22 cellular contexts compared by ENCODE assay signal in the genomic region with DNA sequence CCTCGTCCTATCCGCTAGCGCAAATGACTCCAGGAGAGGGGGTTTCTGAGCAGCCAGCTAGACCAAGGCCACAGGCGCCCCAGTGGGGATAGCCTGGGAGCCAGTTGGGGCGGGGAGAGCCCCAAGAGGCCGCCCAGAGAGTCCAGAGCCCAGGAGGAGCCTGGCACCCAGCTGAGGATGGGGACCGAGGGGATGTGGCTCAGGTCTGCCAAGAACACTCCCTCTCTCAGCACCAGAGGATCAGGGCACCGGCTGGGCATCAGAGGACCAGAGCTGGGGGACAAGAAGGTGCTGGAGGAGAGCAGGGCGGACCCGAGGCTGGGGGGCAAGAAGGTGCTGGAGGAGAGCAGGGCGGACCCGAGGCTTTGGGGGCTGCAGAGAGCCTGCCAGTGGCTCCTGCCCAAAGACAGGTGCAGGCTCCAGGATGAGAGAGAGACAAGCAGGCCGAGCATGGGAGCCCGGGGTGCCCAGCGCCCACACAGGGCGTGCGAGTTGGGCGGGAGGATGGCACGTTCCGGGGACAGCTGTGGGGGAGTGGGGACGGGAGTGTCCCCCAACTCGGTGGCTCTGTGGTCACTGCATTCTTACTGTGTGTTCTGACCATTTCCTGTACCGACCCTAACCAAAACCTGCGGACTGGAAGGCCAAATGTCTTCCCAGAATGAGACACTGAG.
"Had no signal": no experiment of that assay in that cellular context is flagged by ENCODE, and none has a peak within 500 bp of the region (broad histone marks: within the 10 kb centered on the region; RNA-seq: fewer than 3 reads in every experiment).

No MANE protein-coding gene starts in this region.

- H3K9me3 Mint-ChIP-seq: activated CD4-positive, alpha-beta memory T cell treated with anti-CD3 and anti-CD28 coated beads, Interleukin-2, amount 10 ng/mL, durations not matched to agents 7 days and 5 days; activated naive CD8-positive, alpha-beta T cell treated with anti-CD3 and anti-CD28 coated beads, Interleukin-2, amount 10 ng/mL, durations not matched to agents 7 days and 5 days; naive B cell had no signal

- H3K27me3 Mint-ChIP-seq: activated CD4-positive, alpha-beta memory T cell treated with anti-CD3 and anti-CD28 coated beads, Interleukin-2, amount 10 ng/mL, durations not matched to agents 7 days and 5 days; activated naive CD8-positive, alpha-beta T cell treated with anti-CD3 and anti-CD28 coated beads, Interleukin-2, amount 10 ng/mL, durations not matched to agents 7 days and 5 days; naive B cell had no signal

- DNase-seq: activated CD4-positive, alpha-beta memory T cell treated with anti-CD3 and anti-CD28 coated beads, Interleukin-2, amount 10 ng/mL, durations not matched to agents 7 days and 5 days; activated gamma-delta T cell treated with Interleukin-2 at 50 U/mL for 16 hours; activated naive CD8-positive, alpha-beta T cell treated with anti-CD3 and anti-CD28 coated beads, Interleukin-2, amount 10 ng/mL, durations not matched to agents 7 days and 5 days; activated T-cell treated with anti-CD3 and anti-CD28 coated beads, Interleukin-2, amount 50 U/mL, for 48 hours; brain microvascular endothelial cell; cerebellar nuclear complex; left colon; midbrain; naive B cell; stimulated activated CD4-positive, alpha-beta T cell treated with anti-CD3 and anti-CD28 coated beads, Interleukin-15, amount 100 ng/mL, for 24 hours; stimulated activated CD4-positive, alpha-beta T cell treated with anti-CD3 and anti-CD28 coated beads, Interleukin-4, amount 100 ng/mL, for 24 hours; stimulated activated naive CD4-positive, alpha-beta T cell treated with Interleukin-2 at 50 U/mL for 16 hours; substantia nigra; T-helper 1 cell; transverse colon had no signal

- ATAC-seq: left colon had no signal

- H3K27ac ChIP-seq: brain microvascular endothelial cell, neutrophil, transverse colon, vagina, VCaP had no signal

- H3K9me3 ChIP-seq: neutrophil, transverse colon, vagina had no signal

- H3K4me3 Mint-ChIP-seq: activated CD4-positive, alpha-beta memory T cell treated with anti-CD3 and anti-CD28 coated beads, Interleukin-2, amount 10 ng/mL, durations not matched to agents 7 days and 5 days; activated naive CD8-positive, alpha-beta T cell treated with anti-CD3 and anti-CD28 coated beads, Interleukin-2, amount 10 ng/mL, durations not matched to agents 7 days and 5 days had no signal

- H3K27me3 ChIP-seq: brain microvascular endothelial cell, neutrophil, transverse colon, vagina had no signal

- H3K4me3 ChIP-seq: lung, skin epidermis, transverse colon, vagina had no signal

- FAIRE-seq: endometrium, islet of Langerhans had no signal

- H3K36me3 Mint-ChIP-seq: naive B cell had no signal

- H3K4me1 Mint-ChIP-seq: activated CD4-positive, alpha-beta memory T cell treated with anti-CD3 and anti-CD28 coated beads, Interleukin-2, amount 10 ng/mL, durations not matched to agents 7 days and 5 days; activated naive CD8-positive, alpha-beta T cell treated with anti-CD3 and anti-CD28 coated beads, Interleukin-2, amount 10 ng/mL, durations not matched to agents 7 days and 5 days had no signal

- H3K27ac Mint-ChIP-seq: activated CD4-positive, alpha-beta memory T cell treated with anti-CD3 and anti-CD28 coated beads, Interleukin-2, amount 10 ng/mL, durations not matched to agents 7 days and 5 days; activated naive CD8-positive, alpha-beta T cell treated with anti-CD3 and anti-CD28 coated beads, Interleukin-2, amount 10 ng/mL, durations not matched to agents 7 days and 5 days had no signal

- H3K36me3 ChIP-seq: vagina had no signal
